Comparison of ENCODE assay signal across 26 cellular contexts in genomic region chr3:20808864-20809263, GRCh38.
"Had no signal": no experiment of that assay in that cellular context is flagged by ENCODE, and none has a peak within 500 bp of the region (broad histone marks: within the 10 kb centered on the region; RNA-seq: fewer than 3 reads in every experiment).

No MANE protein-coding gene starts in this region.

- FAIRE-seq: urothelium cell line had no signal

- H3K27ac ChIP-seq: stomach, suprapubic skin, testis, thoracic aorta, thyroid gland, tibial artery, tibial nerve, transverse colon, upper lobe of left lung, upper lobe of right lung, uterus, vagina had no signal

- DNase-seq: stimulated activated CD4-positive, alpha-beta T cell treated with anti-CD3 and anti-CD28 coated beads, Interleukin-2, amount 100 ng/mL, for 48 hours; stimulated activated CD4-positive, alpha-beta T cell treated with anti-CD3 and anti-CD28 coated beads, Interleukin-4, amount 100 ng/mL, for 1 hour; stimulated activated CD4-positive, alpha-beta T cell treated with anti-CD3 and anti-CD28 coated beads, Interleukin-4, amount 100 ng/mL, for 24 hours; stimulated activated CD4-positive, alpha-beta T cell treated with anti-CD3 and anti-CD28 coated beads, Interleukin-4, amount 100 ng/mL, for 4 hours; stimulated activated CD8-positive, alpha-beta memory T cell treated with anti-CD3 and anti-CD28 coated beads, Interleukin-4, amount 100 ng/mL, for 48 hours; stimulated activated naive B cell treated with anti-CD40 and anti-IgM and Interleukin-4, amounts not matched to agents 10 μg/mL and 1 μg/mL and 100 μg/mL, for 72 hours; stimulated activated naive CD4-positive, alpha-beta T cell; stimulated activated naive CD4-positive, alpha-beta T cell treated with Interleukin-2 at 50 U/mL for 16 hours; stimulated activated naive CD8-positive, alpha-beta T cell treated with anti-CD3 and anti-CD28 coated beads, Interleukin-15, amount 100 ng/mL, for 72 hours; stimulated activated naive CD8-positive, alpha-beta T cell treated with anti-CD3 and anti-CD28 coated beads, Interleukin-15, Interleukin-2, amounts not matched to agents 100 U/mL and 50 U/mL, for 24 hours; stomach; substantia nigra; testis; thyroid gland; tibial artery; transverse colon; upper lobe of left lung; upper lobe of right lung; uterus had no signal

- H3K27me3 ChIP-seq: stomach, suprapubic skin, testis, thyroid gland, tibial artery, tibial nerve, transverse colon, upper lobe of left lung, upper lobe of right lung, uterus, vagina had no signal

- H3K9me3 ChIP-seq: stomach, testis, thoracic aorta, thyroid gland, tibial artery, tibial nerve, upper lobe of left lung, upper lobe of right lung, uterus, vagina had no signal

- H3K4me3 ChIP-seq: stomach, suprapubic skin, testis, thoracic aorta, thyroid gland, tibial artery, tibial nerve, transverse colon, upper lobe of left lung, upper lobe of right lung, uterus, vagina had no signal

- ATAC-seq: stimulated activated effector memory CD8-positive, alpha-beta T cell treated with anti-CD3 and anti-CD28 coated beads, Interleukin-12 subunit alpha, Interleukin-12 subunit beta, amount 100 ng/mL, for 72 hours; stimulated activated memory B cell treated with anti-CD40 and anti-IgM and Interleukin-4, amounts not matched to agents 10 μg/mL and 1 μg/mL and 100 μg/mL, for 72 hours; stimulated activated naive B cell treated with anti-CD40 and anti-IgM and Interleukin-4, amounts not matched to agents 10 μg/mL and 1 μg/mL and 100 μg/mL, for 72 hours; stimulated activated naive CD8-positive, alpha-beta T cell treated with anti-CD3 and anti-CD28 coated beads, Interleukin-15, amount 100 ng/mL, for 72 hours; stimulated activated naive CD8-positive, alpha-beta T cell treated with anti-CD3 and anti-CD28 coated beads, Interleukin-15, Interleukin-2, amounts not matched to agents 100 U/mL and 50 U/mL, for 24 hours; upper lobe of right lung had no signal

- H3K36me3 ChIP-seq: stomach, suprapubic skin, thoracic aorta, thyroid gland, tibial artery, tibial nerve, transverse colon, upper lobe of left lung, upper lobe of right lung, uterus, vagina had no signal

- H3K4me1 ChIP-seq: stomach, suprapubic skin, testis, thyroid gland, tibial artery, tibial nerve, transverse colon, upper lobe of left lung, upper lobe of right lung, uterus, vagina had no signal
